Comparison of ENCODE assay signal across 8 cellular contexts in genomic region chr14:96567289-96567899, GRCh38.
DNase-seq lines count a peak whose midpoint lies in the region; ATAC-seq lines count a peak whose summit lies in the region.

No MANE protein-coding gene starts in this region.

- peak; percentile 59 for ATAC-seq in GM19467 (IDR thresholded peaks at IDR 0.05; ENCODE audit: unreplicated experiment)
- ATAC-seq in HG03442 (IDR thresholded peaks at IDR 0.05; ENCODE audit: unreplicated experiment): no peak
- no peak for ATAC-seq in GM19463 (IDR thresholded peaks at IDR 0.05; ENCODE audit: unreplicated experiment)

- DNase-seq in COLO829 (ENCODE audit: low spot score) (peak; percentile 36), NCI-H2171 (lab: John Stamatoyannopoulos, UW) (peak; percentile 37), cerebellar cortex (ENCODE audit: low spot score) (peak; percentile 45), midbrain (lab: John Stamatoyannopoulos, UW) (peak; percentile 44), NCI-H2029 treated with DMSO at 0.1 percent for 48 hours (lab: John Stamatoyannopoulos, UW) (no peak)
